In the genomic region with DNA sequence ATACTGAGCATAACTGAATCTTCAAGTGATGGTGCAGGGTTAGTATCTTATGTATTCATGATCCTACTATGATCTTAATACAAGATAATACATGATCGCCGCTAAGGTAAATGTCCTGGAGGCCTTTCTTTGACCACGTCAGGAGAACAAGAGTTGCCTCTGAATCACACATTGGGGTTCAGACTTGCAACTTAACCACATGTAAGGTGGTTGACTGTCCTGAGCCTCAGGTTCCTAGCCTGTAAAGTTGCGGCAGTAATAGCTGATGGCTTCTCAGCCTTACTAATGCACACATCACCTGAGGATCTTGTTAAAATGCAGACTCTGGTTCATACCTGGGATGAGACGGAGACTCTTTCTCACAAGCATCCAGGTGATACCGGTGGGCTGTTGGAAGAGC, we compare ENCODE assay signal across 25 cellular contexts.
"Had no signal": no experiment of that assay in that cellular context is flagged by ENCODE, and none has a peak within 500 bp of the region (broad histone marks: within the 10 kb centered on the region; RNA-seq: fewer than 3 reads in every experiment).

No MANE protein-coding gene starts in this region.

- H3K4me1 ChIP-seq: prostate gland had no signal

- H3K27ac ChIP-seq: esophagus muscularis mucosa, neural progenitor cell, prostate gland, sigmoid colon, testis had no signal

- H3K4me3 ChIP-seq: esophagus muscularis mucosa, heart right ventricle, lung, neural progenitor cell, prostate gland, sigmoid colon, testis, tibial artery had no signal

- H3K4me2 ChIP-seq: neural progenitor cell had no signal

- H3K36me3 ChIP-seq: neural progenitor cell, prostate gland had no signal

- ATAC-seq: effector memory CD8-positive, alpha-beta T cell; naive thymus-derived CD4-positive, alpha-beta T cell; stimulated activated memory B cell treated with anti-CD40 and anti-IgM and Interleukin-4, amounts not matched to agents 10 μg/mL and 1 μg/mL and 100 μg/mL, for 72 hours; stimulated activated naive CD8-positive, alpha-beta T cell treated with anti-CD3 and anti-CD28 coated beads, Interleukin-15, Interleukin-2, amounts not matched to agents 100 U/mL and 50 U/mL, for 24 hours had no signal

- H3K9ac ChIP-seq: neural progenitor cell had no signal

- DNase-seq: cortex of kidney; effector memory CD8-positive, alpha-beta T cell; foreskin melanocyte; glutamatergic neuron; hippocampal formation; immature natural killer cell; islet precursor cell; mesendoderm; midbrain; naive thymus-derived CD4-positive, alpha-beta T cell; right cardiac atrium; sigmoid colon; stimulated activated CD4-positive, alpha-beta T cell treated with anti-CD3 and anti-CD28 coated beads, Interleukin-2, amount 100 ng/mL, for 24 hours; stimulated activated CD4-positive, alpha-beta T cell treated with anti-CD3 and anti-CD28 coated beads, Interleukin-4, amount 100 ng/mL, for 24 hours; stimulated activated naive CD8-positive, alpha-beta T cell treated with anti-CD3 and anti-CD28 coated beads, Interleukin-15, Interleukin-2, amounts not matched to agents 100 U/mL and 50 U/mL, for 24 hours; substantia nigra; testis; tibial artery had no signal

- H3K27me3 ChIP-seq: esophagus muscularis mucosa, heart right ventricle, neural progenitor cell, sigmoid colon, testis, tibial artery had no signal

- FAIRE-seq: endometrium had no signal

- H2AFZ ChIP-seq: neural progenitor cell had no signal

- H3K9me3 ChIP-seq: esophagus muscularis mucosa, heart right ventricle, prostate gland, sigmoid colon, testis, tibial artery had no signal
